In the genomic region with DNA sequence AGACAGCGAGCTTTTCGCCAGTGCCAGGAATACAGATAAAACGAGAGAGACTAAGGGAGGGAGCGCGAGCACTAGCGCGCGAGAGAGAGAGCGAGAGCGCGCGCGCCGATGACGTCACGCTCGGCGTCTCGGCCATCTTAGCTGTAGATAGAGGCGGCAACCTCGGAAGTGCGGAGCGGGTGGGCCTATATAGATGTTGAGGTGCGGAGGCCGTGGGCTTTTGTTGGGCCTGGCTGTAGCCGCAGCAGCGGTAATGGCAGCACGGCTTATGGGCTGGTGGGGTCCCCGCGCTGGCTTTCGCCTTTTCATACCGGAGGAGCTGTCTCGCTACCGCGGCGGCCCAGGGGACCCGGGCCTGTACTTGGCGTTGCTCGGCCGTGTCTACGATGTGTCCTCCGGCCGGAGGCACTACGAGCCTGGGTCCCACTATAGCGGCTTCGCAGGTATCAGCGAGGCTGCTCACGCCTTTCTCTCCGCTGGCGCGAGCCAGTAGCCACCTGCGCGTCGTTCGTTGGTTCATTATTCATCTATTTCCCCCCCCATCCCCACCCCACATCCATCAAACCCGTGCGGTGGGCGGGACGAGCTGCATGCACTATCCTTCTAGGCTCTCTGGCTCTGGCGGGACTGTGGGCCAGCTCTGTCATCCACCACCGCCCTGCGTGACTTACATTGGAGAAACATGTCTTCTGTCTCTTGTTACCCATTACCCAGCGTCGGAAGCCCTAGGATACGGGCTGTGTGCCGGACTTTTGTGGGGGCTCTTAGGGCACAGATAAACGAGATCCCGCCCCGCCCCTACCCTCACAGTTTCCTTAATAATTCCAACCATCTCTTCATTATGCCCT, we compare ENCODE assay signal across 8 cellular contexts. TPM values are rescaled to one million over a fixed set of nuclear protein-coding genes. Genes with fewer than 3 reads are reported as not detected.
A peak's percentile ranks its signal among the peaks of the same experiment; 100 is the strongest.
DNase-seq lines count a peak whose midpoint lies in the region; ATAC-seq and TF ChIP-seq lines count a peak whose summit lies in the region.

No MANE protein-coding gene starts in this region.

- H3K4me3 ChIP-seq in esophagus squamous epithelium (peak overlapping the region; percentile 73 to 100 (median 90)), muscle layer of duodenum (ENCODE audit: low read depth in 1 of 2, low read length in 2 of 2) (peak overlapping the region; percentile 81 to 98)

- H3K9me3 ChIP-seq in esophagus squamous epithelium (no peaks in the 10 kb centered on the region), muscle layer of duodenum (ENCODE audit: control insufficient read depth in 1 of 2, low read length in 2 of 2) (no peaks in the 10 kb centered on the region)

- H3K4me1 Mint-ChIP-seq in activated T-cell treated with anti-CD3 and anti-CD28 coated beads, Interleukin-2, amount 50 U/mL, for 72 hours (ENCODE audit: low read depth): peaks cover 44% of the 10 kb centered on the region

- H3K27ac ChIP-seq in esophagus squamous epithelium: peak overlapping the region; percentile 95 to 100 (median 98)
- peak overlapping the region; percentile 99 for H3K27ac ChIP-seq in muscle layer of duodenum (ENCODE audit: low read length)

- WGBS in esophagus squamous epithelium, 2 donors: 0% methylated on average over 47 to 58 of the region's 69 CpGs

- H3K27me3 ChIP-seq in esophagus squamous epithelium (no peaks in the 10 kb centered on the region), muscle layer of duodenum (ENCODE audit: low read depth, low read length) (no peaks in the 10 kb centered on the region)

- DNase-seq in DMS153 treated with DMSO at 0.1 percent for 48 hours (lab: John Stamatoyannopoulos, UW; ENCODE audit: unreplicated experiment): peak; percentile 32
- DNase-seq in KBM-7: peak; percentile 96
- DNase-seq in activated T-cell treated with anti-CD3 and anti-CD28 coated beads, Interleukin-2, amount 50 U/mL, for 72 hours: peak; percentile 91 to 92
- peak; percentile 61 for DNase-seq in esophagus squamous epithelium (lab: John Stamatoyannopoulos, UW)
- DNase-seq in stimulated activated CD8-positive, alpha-beta memory T cell treated with anti-CD3 and anti-CD28 coated beads, Interleukin-7, amount 100 ng/mL, for 1 hour (ENCODE audit: low read depth in 2 of 2): peak; percentile 80 to 83

- peak overlapping the region; percentile 97 for H3K4me3 Mint-ChIP-seq in activated T-cell treated with anti-CD3 and anti-CD28 coated beads, Interleukin-2, amount 50 U/mL, for 72 hours

- H3K36me3 ChIP-seq in esophagus squamous epithelium (peaks cover 0 to 6% (median 0%) of the 10 kb centered on the region in 3 donors), muscle layer of duodenum (ENCODE audit: control insufficient read depth in 1 of 2, insufficient read depth in 2 of 2, low read length in 2 of 2) (peaks cover 0 to 4% of the 10 kb centered on the region in 2 donors)

- peak; percentile 63 for ATAC-seq in GM21717 (IDR thresholded peaks at IDR 0.05; ENCODE audit: unreplicated experiment)
- peak; percentile 77 to 80 for ATAC-seq in activated T-cell treated with anti-CD3 and anti-CD28 coated beads, Interleukin-2, amount 50 U/mL, for 72 hours (replicated peaks in 1 of 2)

- H3K36me3 Mint-ChIP-seq in activated T-cell treated with anti-CD3 and anti-CD28 coated beads, Interleukin-2, amount 50 U/mL, for 72 hours (ENCODE audit: insufficient read depth in 2 of 2): peaks cover 4 to 7% of the 10 kb centered on the region in 2 donors

- peak in 2 of 4 donors; percentile 75 to 83 for TF ChIP-seq POLR2A in esophagus squamous epithelium (IDR thresholded peaks at IDR 0.05)

- peak overlapping the region; percentile 98 for H3K27ac Mint-ChIP-seq in activated T-cell treated with anti-CD3 and anti-CD28 coated beads, Interleukin-2, amount 50 U/mL, for 72 hours

- in situ Hi-C loops in KBM-7 (cut with MboI; ENCODE audit: low pct_unique_long_range_greater_than_20kb, low sequenced_read_pairs): no loop called here

- peaks cover 5 to 51% (median 33%) of the 10 kb centered on the region in 3 donors for H3K4me1 ChIP-seq in esophagus squamous epithelium
- H3K4me1 ChIP-seq in muscle layer of duodenum (ENCODE audit: control insufficient read depth in 1 of 2, insufficient read depth in 2 of 2, low read length in 2 of 2): peaks cover 11 to 39% of the 10 kb centered on the region in 2 donors

- H3K9me3 Mint-ChIP-seq in activated T-cell treated with anti-CD3 and anti-CD28 coated beads, Interleukin-2, amount 50 U/mL, for 72 hours: no peaks in the 10 kb centered on the region

- no peaks in the 10 kb centered on the region for H3K27me3 Mint-ChIP-seq in activated T-cell treated with anti-CD3 and anti-CD28 coated beads, Interleukin-2, amount 50 U/mL, for 72 hours (ENCODE audit: low read depth)

- peak in 2 of 6 experiments; percentile 16 to 24 for TF ChIP-seq CTCF in esophagus squamous epithelium (IDR thresholded peaks at IDR 0.05)

- intact Hi-C loops in esophagus squamous epithelium (cut with DNase I): no loop called here

TF ChIP-seq in PFSK-1, 5 proteins besides CTCF, POLR2A, EP300 and RAD21:
- TF ChIP-seq SIN3A (IDR thresholded peaks at IDR 0.05; ENCODE audit: borderline replicate concordance, insufficient read depth, low read length) (peak; percentile 28; the same call in 1 of the 2 replicates), POLR2AphosphoS5 (IDR thresholded peaks at IDR 0.05; ENCODE audit: low read depth, low read length) (peak; percentile 93), TAF1 (IDR thresholded peaks at IDR 0.05; ENCODE audit: borderline replicate concordance, insufficient read depth, low read length) (no peak; the same call in 1 of the 2 replicates), FOXP2 (optimal IDR thresholded peaks at IDR 0.05; ENCODE audit: borderline replicate concordance, extremely low read depth, extremely low read length, insufficient read depth) (peak; percentile 35)
- TF ChIP-seq, protein P1, sequence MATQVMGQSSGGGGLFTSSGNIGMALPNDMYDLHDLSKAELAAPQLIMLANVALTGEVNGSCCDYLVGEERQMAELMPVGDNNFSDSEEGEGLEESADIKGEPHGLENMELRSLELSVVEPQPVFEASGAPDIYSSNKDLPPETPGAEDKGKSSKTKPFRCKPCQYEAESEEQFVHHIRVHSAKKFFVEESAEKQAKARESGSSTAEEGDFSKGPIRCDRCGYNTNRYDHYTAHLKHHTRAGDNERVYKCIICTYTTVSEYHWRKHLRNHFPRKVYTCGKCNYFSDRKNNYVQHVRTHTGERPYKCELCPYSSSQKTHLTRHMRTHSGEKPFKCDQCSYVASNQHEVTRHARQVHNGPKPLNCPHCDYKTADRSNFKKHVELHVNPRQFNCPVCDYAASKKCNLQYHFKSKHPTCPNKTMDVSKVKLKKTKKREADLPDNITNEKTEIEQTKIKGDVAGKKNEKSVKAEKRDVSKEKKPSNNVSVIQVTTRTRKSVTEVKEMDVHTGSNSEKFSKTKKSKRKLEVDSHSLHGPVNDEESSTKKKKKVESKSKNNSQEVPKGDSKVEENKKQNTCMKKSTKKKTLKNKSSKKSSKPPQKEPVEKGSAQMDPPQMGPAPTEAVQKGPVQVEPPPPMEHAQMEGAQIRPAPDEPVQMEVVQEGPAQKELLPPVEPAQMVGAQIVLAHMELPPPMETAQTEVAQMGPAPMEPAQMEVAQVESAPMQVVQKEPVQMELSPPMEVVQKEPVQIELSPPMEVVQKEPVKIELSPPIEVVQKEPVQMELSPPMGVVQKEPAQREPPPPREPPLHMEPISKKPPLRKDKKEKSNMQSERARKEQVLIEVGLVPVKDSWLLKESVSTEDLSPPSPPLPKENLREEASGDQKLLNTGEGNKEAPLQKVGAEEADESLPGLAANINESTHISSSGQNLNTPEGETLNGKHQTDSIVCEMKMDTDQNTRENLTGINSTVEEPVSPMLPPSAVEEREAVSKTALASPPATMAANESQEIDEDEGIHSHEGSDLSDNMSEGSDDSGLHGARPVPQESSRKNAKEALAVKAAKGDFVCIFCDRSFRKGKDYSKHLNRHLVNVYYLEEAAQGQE (IDR thresholded peaks at IDR 0.05; ENCODE audit: insufficient read depth in 1 of 2, low read depth in 2 of 2, low read length in 2 of 2): 0 out of 4 replicates have a peak, but pooled peaks of 1 of the 2 experiments have one; percentile 24

RNA-seq across cellular contexts. Expression of a gene that starts 0.8 kb away (rescaled TPM):
- 13.5 TPM for polyA plus RNA-seq in PFSK-1 (2012; ENCODE audit: insufficient read length, low read depth)
- total RNA-seq in activated T-cell treated with anti-CD3 and anti-CD28 coated beads, Interleukin-2, amount 50 U/mL, for 72 hours: 10 to 100 TPM; 13.9 to 15.2 TPM
- total RNA-seq in esophagus squamous epithelium: 10 to 100 TPM; 15.4 to 21.0 (median 18.3) TPM

RNA-seq across cellular contexts. Expression of a gene that starts 1.0 kb away (rescaled TPM):
- polyA plus RNA-seq in PFSK-1 (2012; ENCODE audit: insufficient read length, low read depth): 27.6 TPM
- 10 to 100 TPM; 40.0 to 44.7 TPM for total RNA-seq in activated T-cell treated with anti-CD3 and anti-CD28 coated beads, Interleukin-2, amount 50 U/mL, for 72 hours
- 10 to 100 TPM; 24.8 to 72.9 (median 36.4) TPM for total RNA-seq in esophagus squamous epithelium

Comparison
In these comparisons a context has a peak if more than half of its experiments do, and no peak if none do; other contexts are left out.
1. Peak in every context shown above with its lines: DNase-seq, ATAC-seq, H3K4me3 ChIP-seq and H3K27ac ChIP-seq.
2. DNase-seq: peak in every context shown above with its lines; median percentile 96 in KBM-7; 92 in activated T-cell treated with anti-CD3 and anti-CD28 coated beads, Interleukin-2, amount 50 U/mL, for 72 hours; 82 in stimulated activated CD8-positive, alpha-beta memory T cell treated with anti-CD3 and anti-CD28 coated beads, Interleukin-7, amount 100 ng/mL, for 1 hour; 61 in esophagus squamous epithelium; 32 in DMS153 treated with DMSO at 0.1 percent for 48 hours.